Comparison of ENCODE assay signal across 1 cellular context in genomic region chr17:18919963-18920362, GRCh38.
TF ChIP-seq lines count a peak whose summit lies in the region.

No MANE protein-coding gene starts in this region.

TF ChIP-seq in HepG2, 621 proteins besides CTCF, POLR2A, EP300 and RAD21 (continued from another document):
- TF ChIP-seq ARID5B (CRISPR knock-in tag; IDR thresholded peaks at IDR 0.05) = peak; percentile 26; the same call in 1 of the 2 replicates
- no peak for TF ChIP-seq MTA3 (CRISPR knock-in tag; IDR thresholded peaks at IDR 0.05)
- no peak for TF ChIP-seq ZNF30 (CRISPR knock-in tag; IDR thresholded peaks at IDR 0.05)
- TF ChIP-seq HNRNPK (IDR thresholded peaks at IDR 0.05; ENCODE audit: low read depth, low read length, poor library complexity, severe bottlenecking) = no peak
- TF ChIP-seq ARNTL (CRISPR knock-in tag; IDR thresholded peaks at IDR 0.05) = no peak
- TF ChIP-seq DMTF1 (CRISPR knock-in tag; IDR thresholded peaks at IDR 0.05) = no peak
- TF ChIP-seq SALL1 (CRISPR knock-in tag; IDR thresholded peaks at IDR 0.05) = peak; percentile 41; the same call in 1 of the 2 replicates
- 0 out of 2 replicates have a peak, but pooled peaks have one; percentile 14 for TF ChIP-seq FOSL2 (CRISPR knock-in tag; IDR thresholded peaks at IDR 0.05)
- TF ChIP-seq, protein P1, sequence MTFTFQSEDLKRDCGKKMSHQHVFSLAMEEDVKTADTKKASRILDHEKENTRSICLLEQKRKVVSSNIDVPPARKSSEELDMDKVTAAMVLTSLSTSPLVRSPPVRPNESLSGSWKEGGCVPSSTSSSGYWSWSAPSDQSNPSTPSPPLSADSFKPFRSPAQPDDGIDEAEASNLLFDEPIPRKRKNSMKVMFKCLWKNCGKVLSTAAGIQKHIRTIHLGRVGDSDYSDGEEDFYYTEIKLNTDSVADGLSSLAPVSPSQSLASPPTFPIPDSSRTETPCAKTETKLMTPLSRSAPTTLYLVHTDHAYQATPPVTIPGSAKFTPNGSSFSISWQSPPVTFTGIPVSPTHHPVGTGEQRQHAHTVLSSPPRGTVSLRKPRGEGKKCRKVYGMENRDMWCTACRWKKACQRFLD (CRISPR knock-in tag; IDR thresholded peaks at IDR 0.05; ENCODE audit: borderline replicate concordance) = no peak
- TF ChIP-seq, protein P2, sequence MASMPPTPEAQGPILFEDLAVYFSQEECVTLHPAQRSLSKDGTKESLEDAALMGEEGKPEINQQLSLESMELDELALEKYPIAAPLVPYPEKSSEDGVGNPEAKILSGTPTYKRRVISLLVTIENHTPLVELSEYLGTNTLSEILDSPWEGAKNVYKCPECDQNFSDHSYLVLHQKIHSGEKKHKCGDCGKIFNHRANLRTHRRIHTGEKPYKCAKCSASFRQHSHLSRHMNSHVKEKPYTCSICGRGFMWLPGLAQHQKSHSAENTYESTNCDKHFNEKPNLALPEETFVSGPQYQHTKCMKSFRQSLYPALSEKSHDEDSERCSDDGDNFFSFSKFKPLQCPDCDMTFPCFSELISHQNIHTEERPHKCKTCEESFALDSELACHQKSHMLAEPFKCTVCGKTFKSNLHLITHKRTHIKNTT (CRISPR knock-in tag; IDR thresholded peaks at IDR 0.05) = no peak
- no peak for TF ChIP-seq POLR2G (IDR thresholded peaks at IDR 0.05; ENCODE audit: low read depth, low read length)
- no peak for TF ChIP-seq KDM5A (IDR thresholded peaks at IDR 0.05; ENCODE audit: borderline replicate concordance, low read length)
- TF ChIP-seq BHLHE40 (IDR thresholded peaks at IDR 0.05; ENCODE audit: low read length) = peak; percentile 72
- TF ChIP-seq ZNF749 (CRISPR knock-in tag; IDR thresholded peaks at IDR 0.05; ENCODE audit: borderline replicate concordance) = no peak
- no peak for TF ChIP-seq ZMYM2 (CRISPR knock-in tag; IDR thresholded peaks at IDR 0.05)
- TF ChIP-seq ZNF790 (CRISPR knock-in tag; IDR thresholded peaks at IDR 0.05; ENCODE audit: borderline replicate concordance) = no peak
- no peak for TF ChIP-seq NKX3-1 (CRISPR knock-in tag; IDR thresholded peaks at IDR 0.05)
- TF ChIP-seq, protein P3, sequence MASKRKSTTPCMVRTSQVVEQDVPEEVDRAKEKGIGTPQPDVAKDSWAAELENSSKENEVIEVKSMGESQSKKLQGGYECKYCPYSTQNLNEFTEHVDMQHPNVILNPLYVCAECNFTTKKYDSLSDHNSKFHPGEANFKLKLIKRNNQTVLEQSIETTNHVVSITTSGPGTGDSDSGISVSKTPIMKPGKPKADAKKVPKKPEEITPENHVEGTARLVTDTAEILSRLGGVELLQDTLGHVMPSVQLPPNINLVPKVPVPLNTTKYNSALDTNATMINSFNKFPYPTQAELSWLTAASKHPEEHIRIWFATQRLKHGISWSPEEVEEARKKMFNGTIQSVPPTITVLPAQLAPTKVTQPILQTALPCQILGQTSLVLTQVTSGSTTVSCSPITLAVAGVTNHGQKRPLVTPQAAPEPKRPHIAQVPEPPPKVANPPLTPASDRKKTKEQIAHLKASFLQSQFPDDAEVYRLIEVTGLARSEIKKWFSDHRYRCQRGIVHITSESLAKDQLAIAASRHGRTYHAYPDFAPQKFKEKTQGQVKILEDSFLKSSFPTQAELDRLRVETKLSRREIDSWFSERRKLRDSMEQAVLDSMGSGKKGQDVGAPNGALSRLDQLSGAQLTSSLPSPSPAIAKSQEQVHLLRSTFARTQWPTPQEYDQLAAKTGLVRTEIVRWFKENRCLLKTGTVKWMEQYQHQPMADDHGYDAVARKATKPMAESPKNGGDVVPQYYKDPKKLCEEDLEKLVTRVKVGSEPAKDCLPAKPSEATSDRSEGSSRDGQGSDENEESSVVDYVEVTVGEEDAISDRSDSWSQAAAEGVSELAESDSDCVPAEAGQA (IDR thresholded peaks at IDR 0.05; ENCODE audit: low read depth) = no peak
- TF ChIP-seq, protein P3 (CRISPR knock-in tag; IDR thresholded peaks at IDR 0.05; ENCODE audit: borderline replicate concordance) = no peak
- no peak for TF ChIP-seq HOXA7 (CRISPR knock-in tag; IDR thresholded peaks at IDR 0.05)
- no peak for TF ChIP-seq ZBTB3 (CRISPR knock-in tag; IDR thresholded peaks at IDR 0.05; ENCODE audit: borderline replicate concordance, low read depth)
- no peak for TF ChIP-seq ZNF17 (CRISPR knock-in tag; IDR thresholded peaks at IDR 0.05)
- TF ChIP-seq ZNF878 (CRISPR knock-in tag; IDR thresholded peaks at IDR 0.05) = no peak
- TF ChIP-seq IRX3 (CRISPR knock-in tag; IDR thresholded peaks at IDR 0.05; ENCODE audit: borderline replicate concordance, low read depth) = no peak
- no peak for TF ChIP-seq ZNF572 (CRISPR knock-in tag; IDR thresholded peaks at IDR 0.05)
- no peak for TF ChIP-seq HMGXB4 (CRISPR knock-in tag; IDR thresholded peaks at IDR 0.05; ENCODE audit: borderline replicate concordance in 1 of 2, low read depth in 1 of 2)
- no peak for TF ChIP-seq ZNF792 (CRISPR knock-in tag; IDR thresholded peaks at IDR 0.05)
- no peak for TF ChIP-seq ZNF570 (CRISPR knock-in tag; IDR thresholded peaks at IDR 0.05; ENCODE audit: borderline replicate concordance)
- no peak for TF ChIP-seq ZNF251 (CRISPR knock-in tag; IDR thresholded peaks at IDR 0.05)
- TF ChIP-seq DPF2 (CRISPR knock-in tag; IDR thresholded peaks at IDR 0.05; ENCODE audit: borderline replicate concordance, low read depth) = no peak
- TF ChIP-seq TBX2 (CRISPR knock-in tag; IDR thresholded peaks at IDR 0.05; ENCODE audit: borderline replicate concordance) = no peak
- no peak for TF ChIP-seq NFE2L1 (CRISPR knock-in tag; IDR thresholded peaks at IDR 0.05; ENCODE audit: borderline replicate concordance)
- TF ChIP-seq MLXIP (CRISPR knock-in tag; IDR thresholded peaks at IDR 0.05; ENCODE audit: borderline replicate concordance) = no peak
- TF ChIP-seq RBAK (CRISPR knock-in tag; IDR thresholded peaks at IDR 0.05) = no peak
- TF ChIP-seq ZMYM4 (CRISPR knock-in tag; IDR thresholded peaks at IDR 0.05) = no peak
- no peak for TF ChIP-seq NR2F6 (IDR thresholded peaks at IDR 0.05)
- peak; percentile 38; the same call in 1 of the 2 replicates for TF ChIP-seq NR2F6 (CRISPR knock-in tag; IDR thresholded peaks at IDR 0.05)
- TF ChIP-seq ZFX (CRISPR knock-in tag; IDR thresholded peaks at IDR 0.05; ENCODE audit: low read depth) = no peak
- TF ChIP-seq GTF2F1 (IDR thresholded peaks at IDR 0.05; ENCODE audit: low read length) = no peak
- TF ChIP-seq NR2F1 (CRISPR knock-in tag; IDR thresholded peaks at IDR 0.05) = no peak
- no peak for TF ChIP-seq MTF2 (CRISPR knock-in tag; IDR thresholded peaks at IDR 0.05; ENCODE audit: borderline replicate concordance)
- TF ChIP-seq SP140L (CRISPR knock-in tag; IDR thresholded peaks at IDR 0.05; ENCODE audit: borderline replicate concordance) = no peak
- no peak for TF ChIP-seq ZNF850 (CRISPR knock-in tag; conservative IDR thresholded peaks at IDR 0.05)
- TF ChIP-seq, protein P4, sequence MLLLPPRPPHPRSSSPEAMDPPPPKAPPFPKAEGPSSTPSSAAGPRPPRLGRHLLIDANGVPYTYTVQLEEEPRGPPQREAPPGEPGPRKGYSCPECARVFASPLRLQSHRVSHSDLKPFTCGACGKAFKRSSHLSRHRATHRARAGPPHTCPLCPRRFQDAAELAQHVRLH (CRISPR knock-in tag; IDR thresholded peaks at IDR 0.05; ENCODE audit: borderline replicate concordance, low read depth) = no peak
- no peak for TF ChIP-seq ZNF256 (CRISPR knock-in tag; conservative IDR thresholded peaks at IDR 0.05)
